34 cellular contexts compared by ENCODE assay signal in genomic region chr16:88131966-88132365, GRCh38.
"Had no signal": no experiment of that assay in that cellular context is flagged by ENCODE, and none has a peak within 500 bp of the region (broad histone marks: within the 10 kb centered on the region; RNA-seq: fewer than 3 reads in every experiment).

No MANE protein-coding gene starts in this region.

- ATAC-seq: activated CD4-positive, CD25-positive, alpha-beta regulatory T cell treated with anti-CD3 and anti-CD28 coated beads, Interleukin-2, amount 50 U/mL, for 24 hours; activated CD8-positive, alpha-beta memory T cell treated with anti-CD3 and anti-CD28 coated beads, Interleukin-2, amount 10 ng/mL, durations not matched to agents 7 days and 5 days; activated CD8-positive, alpha-beta T cell treated with anti-CD3 and anti-CD28 coated beads, Interleukin-2, amount 10 ng/mL, durations not matched to agents 7 days and 5 days; activated naive CD8-positive, alpha-beta T cell treated with anti-CD3 and anti-CD28 coated beads, Interleukin-2, amount 50 U/mL, for 24 hours; body of pancreas; esophagus mucosa; foreskin keratinocyte; gastrocnemius medialis; heart left ventricle; T-helper 17 cell had no signal

- DNase-seq: activated B cell treated with CpG ODN at 0.5 μM for 24 hours; activated CD4-positive, alpha-beta memory T cell treated with anti-CD3 and anti-CD28 coated beads for 36 hours; activated CD4-positive, alpha-beta T cell treated with anti-CD3 and anti-CD28 coated beads for 48 hours; activated CD8-positive, alpha-beta memory T cell treated with anti-CD3 and anti-CD28 coated beads, Interleukin-2, amount 10 ng/mL, durations not matched to agents 7 days and 5 days; activated CD8-positive, alpha-beta memory T cell treated with anti-CD3 and anti-CD28 coated beads, Interleukin-2, amount 50 U/mL, for 4 hours; activated CD8-positive, alpha-beta T cell treated with anti-CD3 and anti-CD28 coated beads, Interleukin-2, amount 10 ng/mL, durations not matched to agents 7 days and 5 days; activated effector memory CD4-positive, alpha-beta T cell treated with anti-CD3 and anti-CD28 coated beads, Interleukin-2, amount 50 U/mL, for 16 hours; activated naive CD4-positive, alpha-beta T cell treated with anti-CD3 and anti-CD28 coated beads for 36 hours; activated naive CD8-positive, alpha-beta T cell treated with anti-CD3 and anti-CD28 coated beads for 36 hours; activated naive CD8-positive, alpha-beta T cell treated with anti-CD3 and anti-CD28 coated beads, Interleukin-2, amount 50 U/mL, for 24 hours; activated T-cell treated with anti-CD3 and anti-CD28 coated beads, Interleukin-2, amount 50 U/mL, for 1 hour; activated T-cell treated with anti-CD3 and anti-CD28 coated beads, Interleukin-2, amount 50 U/mL, for 48 hours; adrenal gland; amygdala; aorta; body of pancreas; caudate nucleus; colonic mucosa; effector memory CD4-positive, alpha-beta T cell; endodermal cell; foreskin keratinocyte; gastrocnemius medialis; glutamatergic neuron; T-helper 1 cell; T-helper 17 cell; T1000; WERI-Rb-1 had no signal

- H3K36me3 ChIP-seq: adrenal gland, colonic mucosa, gastrocnemius medialis, heart left ventricle, WERI-Rb-1 had no signal

- H3K27ac ChIP-seq: adrenal gland, body of pancreas, colonic mucosa, foreskin keratinocyte, gastrocnemius medialis, heart left ventricle, WERI-Rb-1 had no signal

- H3K9me3 Mint-ChIP-seq: activated B cell treated with CpG ODN at 0.5 μM for 24 hours; activated CD4-positive, alpha-beta memory T cell treated with anti-CD3 and anti-CD28 coated beads for 36 hours; activated naive CD4-positive, alpha-beta T cell treated with anti-CD3 and anti-CD28 coated beads for 36 hours; activated naive CD4-positive, alpha-beta T cell treated with anti-CD3 and anti-CD28 coated beads, Interleukin-2, amount 50 U/mL, for 24 hours; activated naive CD8-positive, alpha-beta T cell treated with anti-CD3 and anti-CD28 coated beads for 36 hours; activated naive CD8-positive, alpha-beta T cell treated with anti-CD3 and anti-CD28 coated beads, Interleukin-2, amount 50 U/mL, for 24 hours; activated T-helper 1 cell treated with anti-CD3 and anti-CD28 coated beads, Interleukin-12 subunit alpha, Interleukin-12 subunit beta, Interleukin-2, Interleukin-4 antibody, amounts not matched to agents 30 ng/mL and 10 ng/mL and 1 ng/mL, durations not matched to agents 14 hours and 24 hours and 36 hours; activated T-helper 2 cell treated with anti-CD3 and anti-CD28 coated beads, Interferon-gamma antibody, Interleukin-2, Interleukin-4, amounts not matched to agents 10 μg/mL and 5 μg/mL and 100 μg/mL, durations not matched to agents 14 hours and 24 hours and 36 hours; endodermal cell; T-helper 2 cell treated with Interferon-gamma antibody and Interleukin-4, amounts not matched to agents 5 μg/mL and 100 μg/mL, for 36 hours had no signal

- H3K36me3 Mint-ChIP-seq: activated CD4-positive, alpha-beta memory T cell treated with anti-CD3 and anti-CD28 coated beads for 36 hours; activated CD8-positive, alpha-beta memory T cell treated with anti-CD3 and anti-CD28 coated beads, Interleukin-2, amount 10 ng/mL, durations not matched to agents 7 days and 5 days; activated naive CD4-positive, alpha-beta T cell treated with anti-CD3 and anti-CD28 coated beads, Interleukin-2, amount 50 U/mL, for 24 hours; activated naive CD8-positive, alpha-beta T cell treated with anti-CD3 and anti-CD28 coated beads for 36 hours had no signal

- H3K9me3 ChIP-seq: adrenal gland, body of pancreas, colonic mucosa, gastrocnemius medialis, heart left ventricle had no signal

- H3K4me1 Mint-ChIP-seq: activated B cell treated with CpG ODN at 0.5 μM for 24 hours; activated CD8-positive, alpha-beta memory T cell treated with anti-CD3 and anti-CD28 coated beads, Interleukin-2, amount 10 ng/mL, durations not matched to agents 7 days and 5 days; activated naive CD4-positive, alpha-beta T cell treated with anti-CD3 and anti-CD28 coated beads, Interleukin-2, amount 50 U/mL, for 24 hours; activated naive CD8-positive, alpha-beta T cell treated with anti-CD3 and anti-CD28 coated beads for 36 hours; activated naive CD8-positive, alpha-beta T cell treated with anti-CD3 and anti-CD28 coated beads, Interleukin-2, amount 50 U/mL, for 24 hours; endodermal cell; T-helper 17 cell had no signal

- H3K4me3 ChIP-seq: adrenal gland, body of pancreas, colonic mucosa, gastrocnemius medialis, heart left ventricle had no signal

- H3K27me3 Mint-ChIP-seq: activated CD4-positive, alpha-beta memory T cell treated with anti-CD3 and anti-CD28 coated beads for 36 hours; activated CD8-positive, alpha-beta memory T cell treated with anti-CD3 and anti-CD28 coated beads, Interleukin-2, amount 10 ng/mL, durations not matched to agents 7 days and 5 days; activated naive CD4-positive, alpha-beta T cell treated with anti-CD3 and anti-CD28 coated beads, Interleukin-2, amount 50 U/mL, for 24 hours; activated naive CD8-positive, alpha-beta T cell treated with anti-CD3 and anti-CD28 coated beads, Interleukin-2, amount 50 U/mL, for 24 hours had no signal

- H3K27ac Mint-ChIP-seq: activated B cell treated with CpG ODN at 0.5 μM for 24 hours; activated CD4-positive, alpha-beta memory T cell treated with anti-CD3 and anti-CD28 coated beads for 36 hours; activated CD8-positive, alpha-beta memory T cell treated with anti-CD3 and anti-CD28 coated beads, Interleukin-2, amount 10 ng/mL, durations not matched to agents 7 days and 5 days; activated CD8-positive, alpha-beta T cell treated with anti-CD3 and anti-CD28 coated beads, Interleukin-2, amount 10 ng/mL, durations not matched to agents 7 days and 5 days; activated naive CD4-positive, alpha-beta T cell treated with anti-CD3 and anti-CD28 coated beads for 36 hours; activated naive CD4-positive, alpha-beta T cell treated with anti-CD3 and anti-CD28 coated beads, Interleukin-2, amount 50 U/mL, for 24 hours; activated naive CD8-positive, alpha-beta T cell treated with anti-CD3 and anti-CD28 coated beads for 36 hours; activated naive CD8-positive, alpha-beta T cell treated with anti-CD3 and anti-CD28 coated beads, Interleukin-2, amount 50 U/mL, for 24 hours; activated T-helper 1 cell treated with anti-CD3 and anti-CD28 coated beads, Interleukin-12 subunit alpha, Interleukin-12 subunit beta, Interleukin-2, Interleukin-4 antibody, amounts not matched to agents 30 ng/mL and 10 ng/mL and 1 ng/mL, durations not matched to agents 14 hours and 24 hours and 36 hours; activated T-helper 2 cell treated with anti-CD3 and anti-CD28 coated beads, Interferon-gamma antibody, Interleukin-2, Interleukin-4, amounts not matched to agents 10 μg/mL and 5 μg/mL and 100 μg/mL, durations not matched to agents 14 hours and 24 hours and 36 hours; endodermal cell; T-helper 17 cell; T-helper 2 cell treated with Interferon-gamma antibody and Interleukin-4, amounts not matched to agents 5 μg/mL and 100 μg/mL, for 36 hours had no signal

- H3K4me3 Mint-ChIP-seq: activated B cell treated with CpG ODN at 0.5 μM for 24 hours; activated CD4-positive, alpha-beta memory T cell treated with anti-CD3 and anti-CD28 coated beads for 36 hours; activated CD8-positive, alpha-beta memory T cell treated with anti-CD3 and anti-CD28 coated beads, Interleukin-2, amount 10 ng/mL, durations not matched to agents 7 days and 5 days; activated CD8-positive, alpha-beta T cell treated with anti-CD3 and anti-CD28 coated beads, Interleukin-2, amount 10 ng/mL, durations not matched to agents 7 days and 5 days; activated naive CD4-positive, alpha-beta T cell treated with anti-CD3 and anti-CD28 coated beads for 36 hours; activated naive CD4-positive, alpha-beta T cell treated with anti-CD3 and anti-CD28 coated beads, Interleukin-2, amount 50 U/mL, for 24 hours; activated naive CD8-positive, alpha-beta T cell treated with anti-CD3 and anti-CD28 coated beads for 36 hours; activated naive CD8-positive, alpha-beta T cell treated with anti-CD3 and anti-CD28 coated beads, Interleukin-2, amount 50 U/mL, for 24 hours; activated T-helper 1 cell treated with anti-CD3 and anti-CD28 coated beads, Interleukin-12 subunit alpha, Interleukin-12 subunit beta, Interleukin-2, Interleukin-4 antibody, amounts not matched to agents 30 ng/mL and 10 ng/mL and 1 ng/mL, durations not matched to agents 14 hours and 24 hours and 36 hours; endodermal cell; T-helper 17 cell; T-helper 2 cell treated with Interferon-gamma antibody and Interleukin-4, amounts not matched to agents 5 μg/mL and 100 μg/mL, for 36 hours had no signal

- H3K4me1 ChIP-seq: adrenal gland, body of pancreas, colonic mucosa, foreskin keratinocyte, gastrocnemius medialis, heart left ventricle had no signal

- H3K27me3 ChIP-seq: adrenal gland, body of pancreas, colonic mucosa, foreskin keratinocyte, heart left ventricle had no signal
